Comparison of ENCODE assay signal across 1 cellular context in the genomic region with DNA sequence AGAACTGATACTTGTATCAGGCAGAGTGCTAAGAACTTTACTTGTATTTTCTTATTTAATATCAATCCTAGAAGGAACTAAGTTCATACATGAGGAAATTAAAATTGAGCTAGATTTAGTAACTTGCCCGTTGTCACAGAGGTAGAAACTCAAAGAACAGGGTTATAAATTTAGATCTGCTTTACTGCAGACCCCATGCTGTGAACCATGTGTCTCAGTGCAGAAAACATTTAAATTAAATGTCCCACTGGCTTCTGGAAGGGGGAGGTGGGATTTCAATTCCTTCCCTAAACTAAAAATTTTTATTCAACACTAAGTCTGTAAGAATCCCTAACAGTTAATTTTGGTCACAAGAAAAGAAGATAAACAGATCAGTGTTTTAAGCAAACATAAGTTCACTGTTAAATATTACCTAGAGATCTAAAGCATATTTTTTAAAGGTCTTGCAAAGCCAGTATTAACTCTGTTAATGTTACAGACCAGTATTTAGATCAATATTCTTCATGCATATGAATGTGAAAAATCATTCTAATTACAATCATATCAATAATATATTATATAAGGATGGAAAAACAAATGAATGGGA.
TF ChIP-seq lines count a peak whose summit lies in the region.

No MANE protein-coding gene starts in this region.

TF ChIP-seq in H1, 55 proteins besides CTCF, POLR2A, EP300 and RAD21:
- TF ChIP-seq SUZ12 (IDR thresholded peaks at IDR 0.05; ENCODE audit: low read length): no peak
- TF ChIP-seq BCL11A (IDR thresholded peaks at IDR 0.05; ENCODE audit: low read depth in 2 of 2, low read length in 2 of 2): no peak
- no peak for TF ChIP-seq CBX8 (IDR thresholded peaks at IDR 0.05; ENCODE audit: borderline replicate concordance, low read depth, low read length)
- no peak for TF ChIP-seq GTF2F1 (IDR thresholded peaks at IDR 0.05; ENCODE audit: borderline replicate concordance, low read depth, low read length)
- TF ChIP-seq, protein P1, sequence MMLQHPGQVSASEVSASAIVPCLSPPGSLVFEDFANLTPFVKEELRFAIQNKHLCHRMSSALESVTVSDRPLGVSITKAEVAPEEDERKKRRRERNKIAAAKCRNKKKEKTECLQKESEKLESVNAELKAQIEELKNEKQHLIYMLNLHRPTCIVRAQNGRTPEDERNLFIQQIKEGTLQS (IDR thresholded peaks at IDR 0.05; ENCODE audit: insufficient read depth, low read depth, low read length): no peak
- TF ChIP-seq TEAD4 (IDR thresholded peaks at IDR 0.05; ENCODE audit: low read depth, low read length): no peak
- TF ChIP-seq TAF7 (optimal IDR thresholded peaks at IDR 0.05; ENCODE audit: borderline replicate concordance, low read depth, low read length): no peak
- no peak for TF ChIP-seq CREB1 (IDR thresholded peaks at IDR 0.05)
